ENCODE assay signal across 17 cellular contexts in the genomic region with DNA sequence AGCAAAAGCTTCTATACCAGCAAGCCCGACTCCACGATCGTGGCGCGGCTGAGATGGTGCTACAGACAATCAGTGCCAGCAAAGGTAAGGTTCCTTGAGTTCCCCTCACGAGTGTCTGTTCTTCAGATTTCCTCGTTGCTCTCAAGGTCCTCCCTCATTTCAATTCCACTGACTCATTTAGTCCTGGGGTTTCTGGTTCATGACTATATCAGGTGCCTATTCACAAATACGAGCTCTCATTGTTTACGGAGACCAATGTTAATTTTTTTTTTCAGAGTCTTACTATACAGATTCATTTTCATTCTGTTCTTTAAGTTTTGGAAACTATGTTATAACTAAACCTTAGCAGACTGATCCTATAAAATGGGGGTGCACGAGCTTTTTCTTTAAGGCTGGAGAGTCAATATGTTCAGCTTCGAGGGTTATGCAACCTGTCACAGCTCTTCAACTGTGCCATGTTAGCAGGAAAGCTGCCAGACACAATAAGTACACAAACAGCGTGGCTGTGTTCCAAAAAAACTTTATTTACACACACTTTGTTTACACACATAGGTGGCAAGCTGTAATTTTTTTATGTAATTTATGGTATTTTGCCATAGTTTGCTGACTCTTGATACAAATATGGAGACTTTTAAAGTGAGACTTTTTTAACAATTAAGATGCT.
DNase-seq lines count a peak whose midpoint lies in the region; ATAC-seq and TF ChIP-seq lines count a peak whose summit lies in the region.
"Had no signal": no experiment of that assay in that cellular context is flagged by ENCODE, and none has a peak within 500 bp of the region (broad histone marks: within the 10 kb centered on the region; RNA-seq: fewer than 3 reads in every experiment).

No MANE protein-coding gene starts in this region.

- POLR2A ChIA-PET in HEK293T (lab: Yijun Ruan, JAX): no interaction called here
- POLR2A ChIA-PET in CD4-positive, alpha-beta memory T cell (lab: Charles Lee; ENCODE audit: partially characterized antibody): no interaction called here

- no peak overlapping the region for H3K4me3 Mint-ChIP-seq in activated CD4-positive, alpha-beta T cell treated with anti-CD3 and anti-CD28 coated beads, Interleukin-2, amount 10 ng/mL, durations not matched to agents 24 days and 14 days
- no peak overlapping the region for H3K4me3 Mint-ChIP-seq in CD4-positive, alpha-beta memory T cell
- H3K4me3 Mint-ChIP-seq: H9, IgD-negative memory B cell had no signal

- CTCF ChIA-PET in HEK293T (lab: Yijun Ruan, JAX): interaction anchor here (0.6 kb wide), 1 partner anchor 242 kb away, joined by 3 read pairs; no protein-coding TSS in a partner anchor
- CTCF ChIA-PET in CD4-positive, alpha-beta memory T cell (lab: Charles Lee; ENCODE audit: partially characterized antibody): interaction anchor here (0.9 kb wide), 1 partner anchor 12 kb away, joined by 3 read pairs; no protein-coding TSS in a partner anchor

- H3K36me3 ChIP-seq in right lobe of liver: no peaks in the 10 kb centered on the region
- H3K36me3 ChIP-seq in CD4-positive, alpha-beta memory T cell (ENCODE audit: insufficient read depth, low read length): no peaks in the 10 kb centered on the region
- H3K36me3 ChIP-seq: BLaER1 had no signal

- intact Hi-C loops in right lobe of liver (cut with DNase I): no loop called here
- intact Hi-C loops in activated CD4-positive, alpha-beta T cell treated with anti-CD3 and anti-CD28 coated beads, Interleukin-2, amount 10 ng/mL, durations not matched to agents 24 days and 14 days (cut with micrococcal nuclease): no loop called here
- intact Hi-C loops in CD4-positive, alpha-beta memory T cell (cut with micrococcal nuclease): no loop called here

- TF ChIP-seq CTCF in right lobe of liver (IDR thresholded peaks at IDR 0.05): no peak

- peaks cover 0 to 23% (median 2%) of the 10 kb centered on the region in 4 donors for H3K4me1 ChIP-seq in right lobe of liver
- no peaks in the 10 kb centered on the region for H3K4me1 ChIP-seq in CD4-positive, alpha-beta memory T cell (ENCODE audit: insufficient read depth, low read length)
- H3K4me1 ChIP-seq: BLaER1 had no signal

- peak; percentile 75 to 95 (median 87) for ATAC-seq in right lobe of liver
- ATAC-seq: GM12878 had no signal

- no peaks in the 10 kb centered on the region for H3K36me3 Mint-ChIP-seq in activated CD4-positive, alpha-beta T cell treated with anti-CD3 and anti-CD28 coated beads, Interleukin-2, amount 10 ng/mL, durations not matched to agents 24 days and 14 days (ENCODE audit: low read depth)
- H3K36me3 Mint-ChIP-seq in CD4-positive, alpha-beta memory T cell: no peaks in the 10 kb centered on the region
- H3K36me3 Mint-ChIP-seq: IgD-negative memory B cell had no signal

- peak; percentile 10 for DNase-seq in NCI-H510A treated with DMSO at 0.1 percent for 48 hours (lab: John Stamatoyannopoulos, UW)
- DNase-seq in NCI-H510A (lab: John Stamatoyannopoulos, UW): no peak
- DNase-seq in NCI-H1092 treated with DMSO at 0.1 percent for 48 hours (lab: John Stamatoyannopoulos, UW): peak; percentile 88
- peak; percentile 76 for DNase-seq in NCI-H345 (lab: John Stamatoyannopoulos, UW)
- peak in 1 of 3 donors; percentile 62 for DNase-seq in right lobe of liver
- DNase-seq in HEK293T (ENCODE audit: extremely low spot score): no peak
- no peak for DNase-seq in activated CD4-positive, alpha-beta T cell treated with anti-CD3 and anti-CD28 coated beads, Interleukin-2, amount 10 ng/mL, durations not matched to agents 24 days and 14 days
- no peak for DNase-seq in CD4-positive, alpha-beta memory T cell
- DNase-seq: 8988T, H9, MV-4-11, NCI-H187 treated with DMSO at 0.1 percent for 48 hours, NCI-H446, SHP77 treated with DMSO at 0.1 percent for 48 hours had no signal

- WGBS in right lobe of liver (ENCODE audit: insufficient coverage, low coverage, low lambda C conversion rate, missing lambda C conversion rate): 59% methylated on average over 12 of the region's 12 CpGs

- no peaks in the 10 kb centered on the region for H3K9me3 ChIP-seq in right lobe of liver
- H3K9me3 ChIP-seq in CD4-positive, alpha-beta memory T cell (ENCODE audit: control insufficient read depth in 1 of 2, low read length in 2 of 2): no peaks in the 10 kb centered on the region
- H3K9me3 ChIP-seq: BLaER1 had no signal

- H3K9me3 Mint-ChIP-seq in activated CD4-positive, alpha-beta T cell treated with anti-CD3 and anti-CD28 coated beads, Interleukin-2, amount 10 ng/mL, durations not matched to agents 24 days and 14 days: no peaks in the 10 kb centered on the region
- H3K9me3 Mint-ChIP-seq in CD4-positive, alpha-beta memory T cell: peaks cover 0 to 8% (median 0%) of the 10 kb centered on the region in 8 donors
- H3K9me3 Mint-ChIP-seq: H9 had no signal

- no peaks in the 10 kb centered on the region for H3K27me3 Mint-ChIP-seq in activated CD4-positive, alpha-beta T cell treated with anti-CD3 and anti-CD28 coated beads, Interleukin-2, amount 10 ng/mL, durations not matched to agents 24 days and 14 days
- H3K27me3 Mint-ChIP-seq in CD4-positive, alpha-beta memory T cell: no peaks in the 10 kb centered on the region
- H3K27me3 Mint-ChIP-seq: IgD-negative memory B cell had no signal

- no peak overlapping the region for H3K27ac ChIP-seq in right lobe of liver
- no peak overlapping the region for H3K27ac ChIP-seq in CD4-positive, alpha-beta memory T cell (ENCODE audit: low read depth, low read length)
- H3K27ac ChIP-seq: BLaER1 had no signal

- no peaks in the 10 kb centered on the region for H3K4me1 Mint-ChIP-seq in activated CD4-positive, alpha-beta T cell treated with anti-CD3 and anti-CD28 coated beads, Interleukin-2, amount 10 ng/mL, durations not matched to agents 24 days and 14 days
- H3K4me1 Mint-ChIP-seq in CD4-positive, alpha-beta memory T cell: peaks cover 0 to 5% (median 4%) of the 10 kb centered on the region in 4 donors
- H3K4me1 Mint-ChIP-seq: IgD-negative memory B cell had no signal

- H3K27ac Mint-ChIP-seq in activated CD4-positive, alpha-beta T cell treated with anti-CD3 and anti-CD28 coated beads, Interleukin-2, amount 10 ng/mL, durations not matched to agents 24 days and 14 days: no peak overlapping the region
- no peak overlapping the region for H3K27ac Mint-ChIP-seq in CD4-positive, alpha-beta memory T cell
- H3K27ac Mint-ChIP-seq: H9, IgD-negative memory B cell had no signal

- no peaks in the 10 kb centered on the region for H3K27me3 ChIP-seq in right lobe of liver
- H3K27me3 ChIP-seq in CD4-positive, alpha-beta memory T cell (ENCODE audit: insufficient read depth, low read length): no peaks in the 10 kb centered on the region
- H3K27me3 ChIP-seq: BLaER1 had no signal

- TF ChIP-seq POLR2A in right lobe of liver (IDR thresholded peaks at IDR 0.05): no peak

- no peak overlapping the region for H3K4me3 ChIP-seq in right lobe of liver
- no peak overlapping the region for H3K4me3 ChIP-seq in CD4-positive, alpha-beta memory T cell (ENCODE audit: low read length in 2 of 2)
- H3K4me3 ChIP-seq: BLaER1, GM12878 had no signal

TF ChIP-seq in HEK293T, 16 proteins besides CTCF, POLR2A, EP300 and RAD21:
- no peak for TF ChIP-seq BHLHE40 (IDR thresholded peaks at IDR 0.05; ENCODE audit: borderline replicate concordance)
- TF ChIP-seq SP1 (IDR thresholded peaks at IDR 0.05): no peak
- no peak for TF ChIP-seq L3MBTL2 (conservative IDR thresholded peaks at IDR 0.05)
- TF ChIP-seq ZNF384 (IDR thresholded peaks at IDR 0.05): no peak
- no peak for TF ChIP-seq FOXA1 (IDR thresholded peaks at IDR 0.05)
- TF ChIP-seq HDGF (IDR thresholded peaks at IDR 0.05; ENCODE audit: borderline replicate concordance): no peak
- no peak for TF ChIP-seq ARNT (IDR thresholded peaks at IDR 0.05)
- no peak for TF ChIP-seq LEF1 (IDR thresholded peaks at IDR 0.05; ENCODE audit: borderline replicate concordance)
- TF ChIP-seq FOXM1 (IDR thresholded peaks at IDR 0.05; ENCODE audit: borderline replicate concordance): no peak
- no peak for TF ChIP-seq ELF4 (IDR thresholded peaks at IDR 0.05)
- TF ChIP-seq NFRKB (IDR thresholded peaks at IDR 0.05): no peak
- TF ChIP-seq PKNOX1 (IDR thresholded peaks at IDR 0.05): no peak

Comparison
In these comparisons a context has a peak if more than half of its experiments do, and no peak if none do; other contexts are left out.
1. DNase-seq: peak in NCI-H510A treated with DMSO at 0.1 percent for 48 hours (single experiment), NCI-H1092 treated with DMSO at 0.1 percent for 48 hours (single experiment) and NCI-H345 (single experiment); none in NCI-H510A (single experiment), HEK293T (single experiment), activated CD4-positive, alpha-beta T cell treated with anti-CD3 and anti-CD28 coated beads, Interleukin-2, amount 10 ng/mL, durations not matched to agents 24 days and 14 days (single experiment) and CD4-positive, alpha-beta memory T cell (0 of 5).